ENCODE assay signal across 14 cellular contexts in genomic region chr5:151219789-151220188, GRCh38. TPM values are rescaled to one million over a fixed set of nuclear protein-coding genes. Genes with fewer than 3 reads are reported as not detected.
DNase-seq lines count a peak whose midpoint lies in the region; ATAC-seq, FAIRE-seq and TF ChIP-seq lines count a peak whose summit lies in the region.
"Had no signal": no experiment of that assay in that cellular context is flagged by ENCODE, and none has a peak within 500 bp of the region (broad histone marks: within the 10 kb centered on the region; RNA-seq: fewer than 3 reads in every experiment).

No MANE protein-coding gene starts in this region.

- no peaks in the 10 kb centered on the region for H4K20me1 ChIP-seq in K562 (replicated peaks; ENCODE audit: control insufficient read depth, insufficient read depth, low read length)
- peaks cover 3% of the 10 kb centered on the region for H4K20me1 ChIP-seq in neural progenitor cell (ENCODE audit: low read depth)

- H3K79me2 ChIP-seq in K562 (ENCODE audit: control insufficient read depth, insufficient read depth, low read length): no peaks in the 10 kb centered on the region; the same call in 2 of the 3 replicates
- no peaks in the 10 kb centered on the region for H3K79me2 ChIP-seq in neural progenitor cell (ENCODE audit: low read depth)

- TF ChIP-seq POLR2A in K562 (conservative IDR thresholded peaks at IDR 0.05) (no peak), GM12892 (IDR thresholded peaks at IDR 0.05; ENCODE audit: low read depth, low read length) (no peak)

- CTCF ChIA-PET in CD8-positive, alpha-beta T cell (lab: Charles Lee): interaction anchor here (0.8 to 5.1 kb wide), 5 partner anchors 8 to 94 kb away, joined by 3 to 39 read pairs (median 4); partner anchors contain the start of gene ANXA6
- CTCF ChIA-PET in K562 (lab: Yijun Ruan, JAX; ENCODE audit: low intra/inter-chr PET ratio): interaction anchor here (1.0 kb wide), 1 partner anchor 55 kb away, joined by 4 read pairs; no protein-coding TSS in a partner anchor

- H3K36me3 Mint-ChIP-seq in CD8-positive, alpha-beta T cell: peaks cover 62% of the 10 kb centered on the region
- no peaks in the 10 kb centered on the region for H3K36me3 Mint-ChIP-seq in neural progenitor cell

- H3K9ac ChIP-seq in K562 (ENCODE audit: insufficient read depth in 1 of 2, low read depth in 2 of 2, low read length in 2 of 2) (no peak overlapping the region), neural progenitor cell (no peak overlapping the region)

- H3K4me1 ChIP-seq in CD8-positive, alpha-beta T cell (ENCODE audit: insufficient read depth, low read length): peaks cover 84% of the 10 kb centered on the region
- H3K4me1 ChIP-seq in K562 (replicated peaks in 1 of 2; ENCODE audit: control insufficient read depth in 2 of 2, insufficient read depth in 2 of 2, low read length in 2 of 2) (peaks cover 26 to 35% of the 10 kb centered on the region in 2 experiments), neural progenitor cell (no peaks in the 10 kb centered on the region)

- peaks cover 84% of the 10 kb centered on the region for H3K4me1 Mint-ChIP-seq in CD8-positive, alpha-beta T cell (ENCODE audit: low read depth)
- peaks cover 3% of the 10 kb centered on the region for H3K4me1 Mint-ChIP-seq in neural progenitor cell

- H3K4me3 Mint-ChIP-seq in CD8-positive, alpha-beta T cell: peak overlapping the region; percentile 89
- no peak overlapping the region for H3K4me3 Mint-ChIP-seq in neural progenitor cell

- H3K9me1 ChIP-seq in K562 (ENCODE audit: control insufficient read depth, insufficient read depth, low read length): no peaks in the 10 kb centered on the region

- no peaks in the 10 kb centered on the region for H3K9me3 ChIP-seq in CD8-positive, alpha-beta T cell (ENCODE audit: low read length)
- H3K9me3 ChIP-seq in K562 (replicated peaks; ENCODE audit: control insufficient read depth, insufficient read depth, low read depth, low read length): no peaks in the 10 kb centered on the region
- no peaks in the 10 kb centered on the region for H3K9me3 ChIP-seq in neural progenitor cell (ENCODE audit: low read depth)
- H3K9me3 ChIP-seq: MG63 had no signal

- WGBS in K562 (ENCODE audit: insufficient coverage, low coverage, missing lambda C conversion rate): 50% methylated on average over 7 of the region's 7 CpGs

- H3K27me3 ChIP-seq in CD8-positive, alpha-beta T cell (ENCODE audit: insufficient read depth, low read length): no peaks in the 10 kb centered on the region
- H3K27me3 ChIP-seq in H7 (ENCODE audit: control insufficient read depth, insufficient read depth, low read length) (peaks cover 8% of the 10 kb centered on the region), K562 (ENCODE audit: control insufficient read depth in 2 of 2, insufficient read depth in 2 of 2, low read length in 2 of 2) (no peaks in the 10 kb centered on the region), neural progenitor cell (peaks cover 33% of the 10 kb centered on the region)
- H3K27me3 ChIP-seq: MG63 had no signal

- no peak for DNase-seq in CD8-positive, alpha-beta T cell
- DNase-seq in H7: peak; percentile 46
- no peak for DNase-seq in K562 (ENCODE audit: extremely low read depth in 1 of 4, low spot score in 3 of 4)
- DNase-seq in neural progenitor cell (ENCODE audit: low spot score): no peak
- no peak for DNase-seq in GM12892 (ENCODE audit: insufficient read length)
- DNase-seq in caudate nucleus (lab: John Stamatoyannopoulos, UW): no peak
- no peak for DNase-seq in AG20443 (ENCODE audit: low spot score)
- no peak for DNase-seq in stimulated activated CD4-positive, alpha-beta T cell treated with anti-CD3 and anti-CD28 coated beads, Interleukin-4, amount 100 ng/mL, for 24 hours
- DNase-seq: activated CD4-positive, alpha-beta T cell treated with anti-CD3 and anti-CD28 coated beads, Interleukin-2, amount 50 U/mL, for 1 hour; hypothalamus; MG63; stimulated activated CD4-positive, alpha-beta T cell treated with anti-CD3 and anti-CD28 coated beads, Interleukin-4, amount 100 ng/mL, for 1 hour had no signal

- no TSS peak for BruUV-seq in K562 (replicated peaks; lab: Mats Ljungman, UMichigan)

- TF ChIP-seq EP300 in K562 (IDR thresholded peaks at IDR 0.05; ENCODE audit: low read length): no peak

- H3K27ac ChIP-seq in CD8-positive, alpha-beta T cell (ENCODE audit: low read depth, low read length): no peak overlapping the region
- H3K27ac ChIP-seq in K562 (ENCODE audit: extremely low read depth, low read depth, low read length) (no peak overlapping the region), neural progenitor cell (no peak overlapping the region), caudate nucleus (ENCODE audit: low read depth, low read length) (no peak overlapping the region)

- H3K4me2 ChIP-seq in K562 (ENCODE audit: insufficient read depth, low read length) (no peak overlapping the region), neural progenitor cell (no peak overlapping the region)

- FAIRE-seq in K562 (lab: Jason Lieb, UNC): no peak
- no peak for FAIRE-seq in GM12892 (lab: Jason Lieb, UNC)
- FAIRE-seq: G401.6 had no signal

- peak in 1 of 2 experiments; percentile 33; a peak in 1 of 4 replicates for TF ChIP-seq RAD21 in K562 (CRISPR knock-in tag; conservative IDR thresholded peaks at IDR 0.05 in 1 of 2, IDR thresholded peaks at IDR 0.05 in 1 of 2)

- no peaks in the 10 kb centered on the region for H3F3A ChIP-seq in neural progenitor cell (ENCODE audit: low read depth)

- no peaks in the 10 kb centered on the region for H3K9me3 Mint-ChIP-seq in CD8-positive, alpha-beta T cell
- H3K9me3 Mint-ChIP-seq in neural progenitor cell: no peaks in the 10 kb centered on the region

- POLR2A ChIA-PET in CD8-positive, alpha-beta T cell (lab: Charles Lee): no interaction called here
- POLR2A ChIA-PET in K562 (lab: Yijun Ruan, JAX): no interaction called here

- intact Hi-C loops in CD8-positive, alpha-beta T cell (cut with DNase I, micrococcal nuclease): loop anchor here (5.0 to 10.0 kb wide), 2 partner anchors 32 to 435 kb away; no protein-coding TSS in a partner anchor
- intact Hi-C loops in K562 (cut with micrococcal nuclease): no loop called here

- ATAC-seq in CD8-positive, alpha-beta T cell: no peak
- ATAC-seq in K562: no peak

- no peaks in the 10 kb centered on the region for H3K27me3 Mint-ChIP-seq in CD8-positive, alpha-beta T cell (ENCODE audit: low read depth)
- H3K27me3 Mint-ChIP-seq in neural progenitor cell (ENCODE audit: insufficient read depth, low read depth): peaks cover 15% of the 10 kb centered on the region

- H3K4me3 ChIP-seq in CD8-positive, alpha-beta T cell (ENCODE audit: low read depth, low read length): peak overlapping the region; percentile 67
- H3K4me3 ChIP-seq in H7 (ENCODE audit: insufficient read depth, low read depth, low read length) (no peak overlapping the region), K562 (no peak overlapping the region), neural progenitor cell (no peak overlapping the region)
- H3K4me3 ChIP-seq: MG63 had no signal

- H2AFZ ChIP-seq in K562 (ENCODE audit: low read depth, low read length) (no peak overlapping the region), neural progenitor cell (replicated peaks) (no peak overlapping the region)

- in situ Hi-C loops in K562 (cut with MboI): no loop called here

- H3K36me3 ChIP-seq in CD8-positive, alpha-beta T cell (ENCODE audit: insufficient read depth, low read length): peaks cover 5% of the 10 kb centered on the region
- H3K36me3 ChIP-seq in H7 (replicated peaks; ENCODE audit: control insufficient read depth, insufficient read depth, low read length) (no peaks in the 10 kb centered on the region), K562 (ENCODE audit: control insufficient read depth, insufficient read depth, low read length) (no peaks in the 10 kb centered on the region), neural progenitor cell (no peaks in the 10 kb centered on the region)
- H3K36me3 ChIP-seq: MG63 had no signal

- peak overlapping the region; percentile 96 for H3K27ac Mint-ChIP-seq in CD8-positive, alpha-beta T cell
- H3K27ac Mint-ChIP-seq in neural progenitor cell: no peak overlapping the region

- TF ChIP-seq CTCF in CD8-positive, alpha-beta T cell (IDR thresholded peaks at IDR 0.05): no peak
- TF ChIP-seq CTCF in K562 (IDR thresholded peaks at IDR 0.05 in 2 of 3, conservative IDR thresholded peaks at IDR 0.05 in 1 of 3; ENCODE audit: insufficient read depth in 2 of 3, low read depth in 1 of 3, low read length in 3 of 3) (peak; percentile 23 to 50 (median 46); a peak in 4 of 6 replicates), neural progenitor cell (IDR thresholded peaks at IDR 0.05) (peak; percentile 31)

RNA-seq across cellular contexts. Expression of gene CCDC69, which starts 4.1 kb away (rescaled TPM):
- total RNA-seq in CD8-positive, alpha-beta T cell: 10 to 100 TPM; 96.3 to 98.5 TPM
- 5.6 and 8.7 TPM in 2 replicates for total RNA-seq in H7 (2014; rRNA removed; shearing (Covaris generic))
- total RNA-seq in K562 (2011; cell fraction: chromatin; rRNA removed; ENCODE audit: low replicate concordance): 4.2 and 7.7 TPM in 2 replicates
- total RNA-seq in K562 (2011; cell fraction: nucleolus; rRNA removed): 3.7 and 3.8 TPM in 2 replicates
- 5.5 and 8.5 TPM in 2 replicates for total RNA-seq in K562 (2011; cell fraction: nucleoplasm; rRNA removed)
- total RNA-seq in K562 (2014; rRNA removed): 8.0 and 10.7 TPM in 2 replicates
- total RNA-seq in K562 (2014; rRNA removed; fragmentation: Illumina TruSeq; extraction: Trizol): 7.2 and 7.3 TPM in 2 replicates
- 10.4 and 10.6 TPM in 2 replicates for total RNA-seq in K562 (2015; rRNA removed; fragmentation: Illumina TruSeq; extraction: Trizol)
- total RNA-seq in K562 (2021): 7.5 and 7.6 TPM in 2 replicates
- 11.5 and 12.2 TPM in 2 replicates for polyA plus RNA-seq in K562 (2011; rRNA removed)
- polyA plus RNA-seq in K562 (2011; cell fraction: cytosol; rRNA removed): 8.8 and 11.5 TPM in 2 replicates
- polyA plus RNA-seq in K562 (2011; cell fraction: nucleus; rRNA removed): 4.4 and 4.6 TPM in 2 replicates
- polyA plus RNA-seq in K562 (2012): 10.4 and 12.9 TPM in 2 replicates
- polyA plus RNA-seq in K562 (2014; fragmentation: Illumina TruSeq; extraction: Trizol): 9.6 and 11.1 TPM in 2 replicates
- 1 to 10 TPM in 1 of 2 experiments, under 1 TPM in 1; 0.65 to 1.5 TPM for polyA plus RNA-seq in K562 (2014; fragmentation: Nextera tagmentation; extraction: Ambion mirVana)
- 6.6 and 7.2 TPM in 2 replicates for polyA plus RNA-seq in K562 (2014; rRNA removed)
- 8.0 and 8.5 TPM in 2 replicates for polyA minus RNA-seq in K562 (2011; rRNA and poly(A)+ RNA removed)
- polyA minus RNA-seq in K562 (2011; cell fraction: cytosol; rRNA and poly(A)+ RNA removed): 3.7 and 3.9 TPM in 2 replicates
- 1.8 and 3.9 TPM in 2 replicates for polyA minus RNA-seq in K562 (2011; cell fraction: nucleus; rRNA and poly(A)+ RNA removed)
- 0.03 and 0.07 TPM in 2 replicates for total RNA-seq in neural progenitor cell (ENCODE audit: low replicate concordance)
- 41.2 TPM for polyA plus RNA-seq in GM12892 (2012; ENCODE audit: missing spikeins)
- polyA plus RNA-seq: neural cell had no signal

RNA-seq across cellular contexts. Expression of gene GM2A, which starts 33.2 kb away (rescaled TPM):
- total RNA-seq in CD8-positive, alpha-beta T cell: 1 to 10 TPM; 3.4 to 5.0 TPM
- total RNA-seq in H7 (2014; rRNA removed; shearing (Covaris generic)): 29.4 and 30.7 TPM in 2 replicates
- 6.6 and 8.0 TPM in 2 replicates for total RNA-seq in K562 (2011; cell fraction: chromatin; rRNA removed; ENCODE audit: low replicate concordance)
- 8.3 and 9.7 TPM in 2 replicates for total RNA-seq in K562 (2011; cell fraction: nucleolus; rRNA removed)
- total RNA-seq in K562 (2011; cell fraction: nucleoplasm; rRNA removed): 9.1 and 11.3 TPM in 2 replicates
- 9.9 and 12.4 TPM in 2 replicates for total RNA-seq in K562 (2014; rRNA removed)
- 11.9 and 12.3 TPM in 2 replicates for total RNA-seq in K562 (2014; rRNA removed; fragmentation: Illumina TruSeq; extraction: Trizol)
- total RNA-seq in K562 (2015; rRNA removed; fragmentation: Illumina TruSeq; extraction: Trizol): 34.0 and 36.0 TPM in 2 replicates
- total RNA-seq in K562 (2021): 13.2 and 14.4 TPM in 2 replicates
- polyA plus RNA-seq in K562 (2011; rRNA removed): 5.8 and 9.1 TPM in 2 replicates
- 5.6 and 8.0 TPM in 2 replicates for polyA plus RNA-seq in K562 (2011; cell fraction: cytosol; rRNA removed)
- 2.5 and 3.4 TPM in 2 replicates for polyA plus RNA-seq in K562 (2011; cell fraction: nucleus; rRNA removed)
- polyA plus RNA-seq in K562 (2012): 18.5 and 29.7 TPM in 2 replicates
- 10.6 and 11.1 TPM in 2 replicates for polyA plus RNA-seq in K562 (2014; fragmentation: Illumina TruSeq; extraction: Trizol)
- polyA plus RNA-seq in K562 (2014; fragmentation: Nextera tagmentation; extraction: Ambion mirVana): 1 to 10 TPM; 7.1 to 10.0 TPM
- 7.3 TPM in 2 replicates for polyA plus RNA-seq in K562 (2014; rRNA removed)
- polyA minus RNA-seq in K562 (2011; rRNA and poly(A)+ RNA removed): 10.4 and 13.3 TPM in 2 replicates
- polyA minus RNA-seq in K562 (2011; cell fraction: cytosol; rRNA and poly(A)+ RNA removed): 6.2 and 9.7 TPM in 2 replicates
- 1.2 and 3.4 TPM in 2 replicates for polyA minus RNA-seq in K562 (2011; cell fraction: nucleus; rRNA and poly(A)+ RNA removed)
- total RNA-seq in neural progenitor cell (ENCODE audit: low replicate concordance): 19.4 TPM in 2 replicates
- polyA plus RNA-seq in GM12892 (2012; ENCODE audit: missing spikeins): 71.5 TPM

Comparison
In these comparisons a context has a peak if more than half of its experiments do, and no peak if none do; other contexts are left out.
1. RNA of gene CCDC69, which starts 4.1 kb away (total RNA-seq): 96.3 to 98.5 TPM in CD8-positive, alpha-beta T cell; 3.7 to 10.7 TPM in K562, 5.6 to 8.7 TPM in H7 and 0.03 to 0.07 TPM in neural progenitor cell; every median in the first group is over 4 times any median in the second.